15 cellular contexts compared by ENCODE assay signal in the genomic region with DNA sequence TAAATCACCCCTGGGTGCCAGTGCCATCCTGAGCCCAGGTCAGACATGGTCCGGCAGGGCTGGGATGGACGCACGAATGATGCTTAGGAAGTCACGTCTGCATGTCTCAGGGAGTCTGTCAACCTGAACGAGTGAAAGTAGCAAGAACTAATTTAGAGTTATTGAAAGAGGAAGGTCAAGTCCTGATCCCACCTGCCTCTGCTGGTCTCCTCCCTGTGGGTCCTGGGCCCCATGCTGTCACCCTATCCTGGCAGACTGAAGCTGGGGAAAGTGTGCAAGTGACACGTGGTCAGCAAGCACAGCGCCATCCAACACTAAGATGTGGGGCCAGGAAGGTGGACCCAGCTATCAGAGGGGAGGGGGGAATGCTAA. TPM values are rescaled to one million over a fixed set of nuclear protein-coding genes. Genes with fewer than 3 reads are reported as not detected.
DNase-seq lines count a peak whose midpoint lies in the region; ATAC-seq lines count a peak whose summit lies in the region.
"Had no signal": no experiment of that assay in that cellular context is flagged by ENCODE, and none has a peak within 500 bp of the region (broad histone marks: within the 10 kb centered on the region; RNA-seq: fewer than 3 reads in every experiment).

No MANE protein-coding gene starts in this region.

- peak; percentile 60 for ATAC-seq in GM18907 (IDR thresholded peaks at IDR 0.05; ENCODE audit: unreplicated experiment)
- ATAC-seq in GM21825 (IDR thresholded peaks at IDR 0.05; ENCODE audit: unreplicated experiment), result peak; percentile 63
- peak; percentile 56 for ATAC-seq in HG03442 (IDR thresholded peaks at IDR 0.05; ENCODE audit: unreplicated experiment)
- ATAC-seq: activated CD8-positive, alpha-beta T cell treated with anti-CD3 and anti-CD28 coated beads, Interleukin-2, amount 10 ng/mL, durations not matched to agents 7 days and 5 days; T-helper 17 cell had no signal

- H3K27me3 Mint-ChIP-seq in activated T-helper 2 cell treated with anti-CD3 and anti-CD28 coated beads, Interferon-gamma antibody, Interleukin-2, Interleukin-4, amounts not matched to agents 10 μg/mL and 5 μg/mL and 100 μg/mL, durations not matched to agents 14 hours and 24 hours and 36 hours (ENCODE audit: low read depth), result peaks cover 37% of the 10 kb centered on the region

- H3K9ac ChIP-seq in BLaER1, result 0 out of 2 replicates have a peak overlapping the region, but pooled peaks have one; percentile 15

- peaks cover 5% of the 10 kb centered on the region; the same call in 1 of the 2 replicates for H3K9me3 ChIP-seq in BLaER1

- no peaks in the 10 kb centered on the region for H3K9me3 Mint-ChIP-seq in activated T-helper 2 cell treated with anti-CD3 and anti-CD28 coated beads, Interferon-gamma antibody, Interleukin-2, Interleukin-4, amounts not matched to agents 10 μg/mL and 5 μg/mL and 100 μg/mL, durations not matched to agents 14 hours and 24 hours and 36 hours
- H3K9me3 Mint-ChIP-seq: activated naive CD8-positive, alpha-beta T cell treated with anti-CD3 and anti-CD28 coated beads, Interleukin-2, amount 10 ng/mL, durations not matched to agents 7 days and 5 days; nephron progenitor cell had no signal

- no peak overlapping the region for H3K27ac Mint-ChIP-seq in activated T-helper 2 cell treated with anti-CD3 and anti-CD28 coated beads, Interferon-gamma antibody, Interleukin-2, Interleukin-4, amounts not matched to agents 10 μg/mL and 5 μg/mL and 100 μg/mL, durations not matched to agents 14 hours and 24 hours and 36 hours
- H3K27ac Mint-ChIP-seq: activated CD8-positive, alpha-beta T cell treated with anti-CD3 and anti-CD28 coated beads, Interleukin-2, amount 10 ng/mL, durations not matched to agents 7 days and 5 days; activated naive CD8-positive, alpha-beta T cell treated with anti-CD3 and anti-CD28 coated beads, Interleukin-2, amount 10 ng/mL, durations not matched to agents 7 days and 5 days; nephron progenitor cell; T-helper 17 cell had no signal

- intact Hi-C loops in activated T-helper 2 cell treated with anti-CD3 and anti-CD28 coated beads, Interferon-gamma antibody, Interleukin-2, Interleukin-4, amounts not matched to agents 10 μg/mL and 5 μg/mL and 100 μg/mL, durations not matched to agents 14 hours and 24 hours and 36 hours (cut with micrococcal nuclease), result no loop called here

- no peaks in the 10 kb centered on the region for H4K20me1 ChIP-seq in BLaER1

- H3K27ac ChIP-seq in BLaER1, result 0 out of 2 replicates have a peak overlapping the region, but pooled peaks have one; percentile 42

- no peak for DNase-seq in HCEC 1CT
- DNase-seq in activated T-helper 2 cell treated with anti-CD3 and anti-CD28 coated beads, Interferon-gamma antibody, Interleukin-2, Interleukin-4, amounts not matched to agents 10 μg/mL and 5 μg/mL and 100 μg/mL, durations not matched to agents 14 hours and 24 hours and 36 hours (ENCODE audit: low spot score), result no peak
- DNase-seq in ureter (ENCODE audit: low spot score), result no peak
- DNase-seq in NCI-H1694 (lab: John Stamatoyannopoulos, UW), result no peak
- DNase-seq: activated CD8-positive, alpha-beta T cell treated with anti-CD3 and anti-CD28 coated beads, Interleukin-2, amount 10 ng/mL, durations not matched to agents 7 days and 5 days; activated naive CD8-positive, alpha-beta T cell treated with anti-CD3 and anti-CD28 coated beads, Interleukin-2, amount 10 ng/mL, durations not matched to agents 7 days and 5 days; dermis blood vessel endothelial cell; foreskin melanocyte; kidney glomerular epithelial cell; nephron progenitor cell; T-helper 17 cell had no signal

- no peaks in the 10 kb centered on the region for H3K27me3 ChIP-seq in BLaER1

- no peak overlapping the region for H3K4me3 Mint-ChIP-seq in activated T-helper 2 cell treated with anti-CD3 and anti-CD28 coated beads, Interferon-gamma antibody, Interleukin-2, Interleukin-4, amounts not matched to agents 10 μg/mL and 5 μg/mL and 100 μg/mL, durations not matched to agents 14 hours and 24 hours and 36 hours (ENCODE audit: low read depth)
- H3K4me3 Mint-ChIP-seq: activated CD8-positive, alpha-beta T cell treated with anti-CD3 and anti-CD28 coated beads, Interleukin-2, amount 10 ng/mL, durations not matched to agents 7 days and 5 days; activated naive CD8-positive, alpha-beta T cell treated with anti-CD3 and anti-CD28 coated beads, Interleukin-2, amount 10 ng/mL, durations not matched to agents 7 days and 5 days; nephron progenitor cell; T-helper 17 cell had no signal

- no peak overlapping the region for H3K4me3 ChIP-seq in BLaER1

- peak overlapping the region; percentile 66 for H3K4me2 ChIP-seq in BLaER1

- H3K4me1 ChIP-seq in BLaER1, result peaks cover 31% of the 10 kb centered on the region

- no peaks in the 10 kb centered on the region for H3K36me3 ChIP-seq in BLaER1

- no peaks in the 10 kb centered on the region for H3K36me3 Mint-ChIP-seq in activated T-helper 2 cell treated with anti-CD3 and anti-CD28 coated beads, Interferon-gamma antibody, Interleukin-2, Interleukin-4, amounts not matched to agents 10 μg/mL and 5 μg/mL and 100 μg/mL, durations not matched to agents 14 hours and 24 hours and 36 hours (ENCODE audit: low read depth)
- H3K36me3 Mint-ChIP-seq: activated naive CD8-positive, alpha-beta T cell treated with anti-CD3 and anti-CD28 coated beads, Interleukin-2, amount 10 ng/mL, durations not matched to agents 7 days and 5 days had no signal

- peaks cover 11% of the 10 kb centered on the region for H3K4me1 Mint-ChIP-seq in activated T-helper 2 cell treated with anti-CD3 and anti-CD28 coated beads, Interferon-gamma antibody, Interleukin-2, Interleukin-4, amounts not matched to agents 10 μg/mL and 5 μg/mL and 100 μg/mL, durations not matched to agents 14 hours and 24 hours and 36 hours (ENCODE audit: low read depth)

RNA-seq across cellular contexts. Expression of gene GRID1, which starts 26.1 kb away (rescaled TPM):
- not detected in 2 replicates for total RNA-seq in activated T-helper 2 cell treated with anti-CD3 and anti-CD28 coated beads, Interferon-gamma antibody, Interleukin-2, Interleukin-4, amounts not matched to agents 10 μg/mL and 5 μg/mL and 100 μg/mL, durations not matched to agents 14 hours and 24 hours and 36 hours
- 2.7 TPM for total RNA-seq in ureter
- total RNA-seq: activated CD8-positive, alpha-beta T cell treated with anti-CD3 and anti-CD28 coated beads, Interleukin-2, amount 10 ng/mL, durations not matched to agents 7 days and 5 days; activated naive CD8-positive, alpha-beta T cell treated with anti-CD3 and anti-CD28 coated beads, Interleukin-2, amount 10 ng/mL, durations not matched to agents 7 days and 5 days; dermis blood vessel endothelial cell; T-helper 17 cell had no signal
